Comparison of ENCODE assay signal across 8 cellular contexts in genomic region chr7:28180031-28180363, GRCh38. TPM values are rescaled to one million over a fixed set of nuclear protein-coding genes. Genes with fewer than 3 reads are reported as not detected.
A peak's percentile ranks its signal among the peaks of the same experiment; 100 is the strongest.
DNase-seq lines count a peak whose midpoint lies in the region; ATAC-seq and TF ChIP-seq lines count a peak whose summit lies in the region.

No MANE protein-coding gene starts in this region.

- H3K4me3 ChIP-seq in iPS-18c (ENCODE audit: insufficient read depth, low read depth, low read length) (peak overlapping the region; percentile 67; the same call in 1 of the 2 replicates), stomach (peak overlapping the region; percentile 82 to 91 (median 86))

- intact Hi-C loops in stomach (cut with DNase I; ENCODE audit: low total_unique reads): no loop called here

- TF ChIP-seq EP300 in stomach (IDR thresholded peaks at IDR 0.05): no peak

- H3K4me1 Mint-ChIP-seq in T-helper 17 cell: peaks cover 21% of the 10 kb centered on the region

- H3K36me3 Mint-ChIP-seq in T-helper 17 cell (ENCODE audit: low read depth): no peaks in the 10 kb centered on the region

- no peaks in the 10 kb centered on the region for H3K36me3 ChIP-seq in stomach

- peak overlapping the region; percentile 96 for H3K4me3 Mint-ChIP-seq in T-helper 17 cell

- no peaks in the 10 kb centered on the region for H3K27me3 ChIP-seq in stomach

- no peaks in the 10 kb centered on the region for H3K27me3 Mint-ChIP-seq in T-helper 17 cell

- peaks cover 6 to 55% (median 39%) of the 10 kb centered on the region in 4 donors for H3K4me1 ChIP-seq in stomach

- no peaks in the 10 kb centered on the region for H3K9me3 ChIP-seq in T-helper 17 cell (ENCODE audit: control insufficient read depth, low read length, poor library complexity, severe bottlenecking)
- H3K9me3 ChIP-seq in iPS-18c (ENCODE audit: control insufficient read depth, insufficient read depth, low read length): no peaks in the 10 kb centered on the region
- no peaks in the 10 kb centered on the region for H3K9me3 ChIP-seq in stomach

- 0 to 3% (median 0%) methylated on average over 1 to 55 of the region's 55 CpGs for WGBS in stomach, 5 donors

- no peak for TF ChIP-seq POLR2A in stomach (IDR thresholded peaks at IDR 0.05)

- no peak overlapping the region for H3K27ac Mint-ChIP-seq in T-helper 17 cell

- no peak for TF ChIP-seq CTCF in stomach (IDR thresholded peaks at IDR 0.05)

- peak; percentile 19 for ATAC-seq in T-helper 17 cell

- DNase-seq in NCI-H1105 (lab: John Stamatoyannopoulos, UW) (peak; percentile 30), NCI-H1105 treated with DMSO at 0.1 percent for 48 hours (lab: John Stamatoyannopoulos, UW) (no peak), T-helper 17 cell (no peak), stomach (no peak), H4 (ENCODE audit: low spot score) (no peak), retina (no peak), activated gamma-delta T cell (lab: John Stamatoyannopoulos, UW) (no peak)

- peak overlapping the region; percentile 80 to 96 (median 88) for H3K27ac ChIP-seq in stomach

RNA-seq across cellular contexts. Expression of gene JAZF1, which starts 0.6 kb away (rescaled TPM):
- total RNA-seq in T-helper 17 cell (10 to 100 TPM; 12.4 to 13.4 TPM), stomach (10 to 100 TPM in 2 of 5 donors, 1 to 10 TPM in 1, under 1 TPM in 2; 0.58 to 16.7 (median 7.1) TPM)
- 10 to 100 TPM in 1 of 3 donors, 1 to 10 TPM in 2; 5.8 to 11.0 (median 7.3) TPM for polyA plus RNA-seq in stomach
- 13.3 and 20.6 TPM in 2 replicates for total RNA-seq in H4 (2014; rRNA removed; shearing (Covaris generic))
